ENCODE assay signal across 1 cellular context in the genomic region with DNA sequence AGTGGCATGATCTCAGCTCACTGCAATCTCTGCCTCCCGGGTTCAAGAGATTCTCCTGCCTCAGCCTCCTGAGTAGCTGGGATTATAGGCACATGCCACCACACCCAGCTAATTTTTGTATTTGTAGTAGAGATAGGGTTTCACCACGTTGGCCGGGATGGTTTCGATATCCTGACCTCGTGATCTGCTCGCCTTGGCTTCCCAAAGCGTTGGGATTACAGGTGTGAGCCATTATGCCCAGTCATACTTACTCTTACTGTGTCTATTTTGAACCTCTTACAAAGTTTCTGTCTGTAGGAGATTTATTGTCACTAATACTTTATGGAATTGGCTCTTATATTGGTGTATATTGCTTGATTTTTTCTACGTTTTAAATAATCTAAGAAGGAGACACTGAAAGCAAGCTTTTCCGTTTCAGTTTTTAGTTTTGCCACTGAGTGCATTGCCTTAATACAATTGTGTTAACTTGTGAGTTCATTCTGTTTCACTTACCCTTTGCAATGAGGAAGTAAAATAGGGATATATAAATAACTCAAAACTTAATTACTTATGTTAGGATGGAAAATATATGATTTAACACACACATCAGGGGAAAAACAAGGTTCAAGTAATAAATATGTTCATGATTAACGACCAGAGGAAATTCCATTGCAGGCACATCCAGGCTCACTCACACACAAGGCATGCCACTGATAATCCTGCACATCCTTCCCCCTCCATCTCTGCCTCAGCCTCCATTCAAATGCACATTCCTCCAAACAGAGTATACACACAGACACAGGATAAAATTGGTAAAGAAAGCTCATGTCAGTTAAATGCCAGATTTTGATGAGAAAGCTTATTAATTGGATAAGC.
TF ChIP-seq lines count a peak whose summit lies in the region.

No MANE protein-coding gene starts in this region.

TF ChIP-seq in WTC11, 78 proteins besides CTCF, POLR2A, EP300 and RAD21 (continued from another document):
- TF ChIP-seq ATF6 (CRISPR knock-in tag; IDR thresholded peaks at IDR 0.05) (no peak), ELF4 (CRISPR knock-in tag; IDR thresholded peaks at IDR 0.05; ENCODE audit: low read depth) (no peak), ZBTB21 (CRISPR knock-in tag; IDR thresholded peaks at IDR 0.05; ENCODE audit: borderline replicate concordance) (no peak), ZNF425 (CRISPR knock-in tag; conservative IDR thresholded peaks at IDR 0.05) (no peak), ZNF532 (CRISPR knock-in tag; IDR thresholded peaks at IDR 0.05; ENCODE audit: borderline replicate concordance) (no peak), ATF1 (CRISPR knock-in tag; IDR thresholded peaks at IDR 0.05) (no peak), FOXJ3 (CRISPR knock-in tag; IDR thresholded peaks at IDR 0.05; ENCODE audit: borderline replicate concordance) (no peak), ZNF396 (CRISPR knock-in tag; IDR thresholded peaks at IDR 0.05; ENCODE audit: borderline replicate concordance) (no peak)
